In the genomic region with DNA sequence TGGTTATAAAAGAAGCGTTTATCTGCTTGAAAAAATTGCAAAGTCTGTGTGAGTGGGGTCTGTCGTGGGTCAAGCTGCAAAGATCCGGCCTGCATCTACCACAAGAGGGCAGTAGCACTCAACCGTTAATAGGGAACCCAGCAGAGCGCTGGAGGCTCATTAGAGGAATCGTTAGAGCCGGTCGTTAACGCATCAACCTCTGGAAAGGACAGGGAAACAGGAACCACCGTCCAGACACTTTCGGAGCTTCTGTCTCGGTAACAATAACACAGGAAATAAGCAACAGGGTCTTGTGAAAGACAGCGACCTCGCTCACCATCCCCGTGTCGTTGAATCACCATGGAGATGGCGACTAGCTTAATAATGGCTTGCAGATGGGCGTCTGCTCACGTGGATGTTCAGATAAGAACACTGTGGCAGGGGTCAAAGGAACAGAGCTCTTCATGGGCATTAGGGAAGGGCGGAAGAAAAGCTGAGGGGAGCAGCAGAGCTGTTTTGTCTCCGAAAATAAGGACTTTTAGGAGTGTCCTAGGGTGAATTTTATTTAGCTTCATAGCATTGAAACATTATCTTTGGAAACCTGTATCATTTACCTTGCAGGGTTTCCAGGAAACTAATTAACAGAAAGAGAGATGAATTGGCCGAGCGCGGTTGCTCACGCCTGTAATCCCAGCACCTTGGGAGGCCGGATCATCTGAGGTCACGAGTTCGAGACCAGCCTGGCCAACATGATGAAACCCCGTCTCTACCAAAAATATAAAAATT, we compare ENCODE assay signal across 8 cellular contexts. TPM values are rescaled to one million over a fixed set of nuclear protein-coding genes. Genes with fewer than 3 reads are reported as not detected.
DNase-seq lines count a peak whose midpoint lies in the region; ATAC-seq and FAIRE-seq lines count a peak whose summit lies in the region.

No MANE protein-coding gene starts in this region.

- H3K9ac ChIP-seq in mesendoderm (ENCODE audit: low read length), result peak overlapping the region; percentile 58

- no peaks in the 10 kb centered on the region for H3K27me3 ChIP-seq in mesendoderm (ENCODE audit: insufficient read depth, low read length, poor library complexity)

- ATAC-seq in HG03520 (IDR thresholded peaks at IDR 0.05; ENCODE audit: unreplicated experiment), result no peak

- no peaks in the 10 kb centered on the region for H3K79me1 ChIP-seq in mesendoderm (ENCODE audit: low read length)

- peak; percentile 43 for FAIRE-seq in endometrium (lab: Jason Lieb, UNC)

- H3K4me2 ChIP-seq in mesendoderm (ENCODE audit: low read length), result peak overlapping the region; percentile 80

- H3K56ac ChIP-seq in mesendoderm (ENCODE audit: low read length), result peak overlapping the region; percentile 77

- H3K4me3 ChIP-seq in mesendoderm (ENCODE audit: low read length), result peak overlapping the region; percentile 46

- DNase-seq in GM03348 (ENCODE audit: low spot score), result peak; percentile 87
- peak; percentile 73 for DNase-seq in HT1080 (ENCODE audit: low read depth)
- peak; percentile 100 for DNase-seq in NOMO-1 treated with DMSO at 0.1 percent for 48 hours (lab: John Stamatoyannopoulos, UW; ENCODE audit: unreplicated experiment)
- peak in 2 of 3 experiments; percentile 12 to 50 for DNase-seq in activated CD8-positive, alpha-beta memory T cell treated with anti-CD3 and anti-CD28 coated beads for 48 hours (ENCODE audit: low read depth in 2 of 3, low spot score in 2 of 3)
- DNase-seq in mesendoderm, result peak; percentile 92
- peak; percentile 54 for DNase-seq in stimulated activated CD8-positive, alpha-beta memory T cell treated with anti-CD3 and anti-CD28 coated beads, Interleukin-15, amount 100 ng/mL, for 1 hour (ENCODE audit: low read depth)

- no peak overlapping the region for H3K4ac ChIP-seq in mesendoderm (ENCODE audit: low read depth, low read length)

- H2BK5ac ChIP-seq in mesendoderm (ENCODE audit: low read length), result no peak overlapping the region

- no peaks in the 10 kb centered on the region for H3K4me1 ChIP-seq in mesendoderm (ENCODE audit: control insufficient read depth, low read depth, low read length)

- H4K5ac ChIP-seq in mesendoderm (ENCODE audit: low read length), result no peak overlapping the region

- no peak overlapping the region for H3K23ac ChIP-seq in mesendoderm (ENCODE audit: low read length)

- H4K8ac ChIP-seq in mesendoderm (ENCODE audit: low read depth, low read length), result no peak overlapping the region

- H3K36me3 ChIP-seq in mesendoderm (ENCODE audit: control insufficient read depth, insufficient read depth, low read length), result no peaks in the 10 kb centered on the region

- H2BK120ac ChIP-seq in mesendoderm (ENCODE audit: low read depth, low read length), result no peak overlapping the region

- no CpG with 5 or more reads among the region's 29 CpGs for WGBS in mesendoderm (ENCODE audit: extremely low coverage, insufficient coverage, low lambda C conversion rate)

- H3K27ac ChIP-seq in mesendoderm (ENCODE audit: low read depth, low read length), result no peak overlapping the region

- H3K18ac ChIP-seq in mesendoderm (ENCODE audit: low read length), result no peak overlapping the region

- H2BK15ac ChIP-seq in mesendoderm (replicated peaks; ENCODE audit: low read depth), result no peak overlapping the region

- H2AK5ac ChIP-seq in mesendoderm (ENCODE audit: low read length), result no peak overlapping the region

- no peaks in the 10 kb centered on the region for H3K79me2 ChIP-seq in mesendoderm (ENCODE audit: control insufficient read depth, insufficient read depth, low read length)

RNA-seq across cellular contexts. Expression of gene NSRP1, which starts 11.9 kb away (rescaled TPM):
- 8.1 and 14.1 TPM in 2 replicates for total RNA-seq in HT1080 (2014; rRNA removed; shearing (Covaris generic))
- polyA plus RNA-seq in HT1080 (2015; cell fraction: cytosol; rRNA removed), result 13.2 and 15.0 TPM in 2 replicates
- 10.7 and 19.3 TPM in 2 replicates for polyA plus RNA-seq in HT1080 (2015; cell fraction: nucleus; rRNA removed)
- 68.7 TPM for polyA plus RNA-seq in mesendoderm (2013, experiment 1 of 2)
- polyA plus RNA-seq in mesendoderm (2013, experiment 2 of 2), result 72.4 TPM

Comparison
In these comparisons a context has a peak if more than half of its experiments do, and no peak if none do; other contexts are left out.
1. DNase-seq: peak in every context shown above with its lines; median percentile 100 in NOMO-1 treated with DMSO at 0.1 percent for 48 hours; 92 in mesendoderm; 87 in GM03348; 73 in HT1080; 54 in stimulated activated CD8-positive, alpha-beta memory T cell treated with anti-CD3 and anti-CD28 coated beads, Interleukin-15, amount 100 ng/mL, for 1 hour; 31 in activated CD8-positive, alpha-beta memory T cell treated with anti-CD3 and anti-CD28 coated beads for 48 hours.